12 cellular contexts compared by ENCODE assay signal in genomic region chr10:101444499-101444898, GRCh38.
DNase-seq lines count a peak whose midpoint lies in the region; ATAC-seq and TF ChIP-seq lines count a peak whose summit lies in the region.
"Had no signal": no experiment of that assay in that cellular context is flagged by ENCODE, and none has a peak within 500 bp of the region (broad histone marks: within the 10 kb centered on the region; RNA-seq: fewer than 3 reads in every experiment).

No MANE protein-coding gene starts in this region.

- no peak for ATAC-seq in esophagus mucosa

- POLR2A ChIA-PET in HEK293T (lab: Yijun Ruan, JAX): no interaction called here

- no peak overlapping the region for H3K4me3 ChIP-seq in SK-N-MC
- H3K4me3 ChIP-seq: Peyer's patch had no signal

- peak overlapping the region; percentile 25; the same call in 1 of the 2 replicates for H3K27ac ChIP-seq in SK-N-MC
- H3K27ac ChIP-seq: Peyer's patch had no signal

- CTCF ChIA-PET in HEK293T (lab: Yijun Ruan, JAX): interaction anchor here (0.7 to 4.6 kb wide), 18 partner anchors 8 to 231 kb away, joined by 3 to 22 read pairs (median 5); no protein-coding TSS in a partner anchor

- H3K36me3 ChIP-seq in SK-N-MC (ENCODE audit: insufficient read depth, low read length): no peaks in the 10 kb centered on the region
- H3K36me3 ChIP-seq: Peyer's patch had no signal

- no peak overlapping the region for H3K9ac ChIP-seq in SK-N-MC (ENCODE audit: insufficient read length)

- no peaks in the 10 kb centered on the region for H3K9me3 ChIP-seq in SK-N-MC (ENCODE audit: low read depth, low read length)
- H3K9me3 ChIP-seq: Peyer's patch had no signal

- peak; percentile 0 for DNase-seq in NCI-H345 treated with DMSO at 0.1 percent for 48 hours (lab: John Stamatoyannopoulos, UW; ENCODE audit: unreplicated experiment)
- no peak for DNase-seq in NCI-H345 (lab: John Stamatoyannopoulos, UW)
- no peak for DNase-seq in HEK293T (ENCODE audit: extremely low spot score)
- DNase-seq in NCI-H187 (lab: John Stamatoyannopoulos, UW): peak; percentile 15 to 30
- DNase-seq in SK-N-MC (ENCODE audit: low read depth, low spot score): no peak
- no peak for DNase-seq in MV-4-11 (lab: John Stamatoyannopoulos, UW)
- DNase-seq: CD8-positive, alpha-beta memory T cell; H9; NCI-H524 treated with DMSO at 0.1 percent for 48 hours; Peyer's patch; SHP77 had no signal

TF ChIP-seq in HEK293T, 16 proteins besides CTCF, POLR2A, EP300 and RAD21:
- TF ChIP-seq PKNOX1 (IDR thresholded peaks at IDR 0.05) (peak; percentile 82), ELF4 (IDR thresholded peaks at IDR 0.05) (no peak)

Comparison
In these comparisons a context has a peak if more than half of its experiments do, and no peak if none do; other contexts are left out.
1. DNase-seq: peak in NCI-H345 treated with DMSO at 0.1 percent for 48 hours (single experiment) and NCI-H187 (2 of 2); none in NCI-H345 (single experiment), HEK293T (single experiment), SK-N-MC (single experiment) and MV-4-11 (single experiment).